Comparison of ENCODE assay signal across 8 cellular contexts in the genomic region with DNA sequence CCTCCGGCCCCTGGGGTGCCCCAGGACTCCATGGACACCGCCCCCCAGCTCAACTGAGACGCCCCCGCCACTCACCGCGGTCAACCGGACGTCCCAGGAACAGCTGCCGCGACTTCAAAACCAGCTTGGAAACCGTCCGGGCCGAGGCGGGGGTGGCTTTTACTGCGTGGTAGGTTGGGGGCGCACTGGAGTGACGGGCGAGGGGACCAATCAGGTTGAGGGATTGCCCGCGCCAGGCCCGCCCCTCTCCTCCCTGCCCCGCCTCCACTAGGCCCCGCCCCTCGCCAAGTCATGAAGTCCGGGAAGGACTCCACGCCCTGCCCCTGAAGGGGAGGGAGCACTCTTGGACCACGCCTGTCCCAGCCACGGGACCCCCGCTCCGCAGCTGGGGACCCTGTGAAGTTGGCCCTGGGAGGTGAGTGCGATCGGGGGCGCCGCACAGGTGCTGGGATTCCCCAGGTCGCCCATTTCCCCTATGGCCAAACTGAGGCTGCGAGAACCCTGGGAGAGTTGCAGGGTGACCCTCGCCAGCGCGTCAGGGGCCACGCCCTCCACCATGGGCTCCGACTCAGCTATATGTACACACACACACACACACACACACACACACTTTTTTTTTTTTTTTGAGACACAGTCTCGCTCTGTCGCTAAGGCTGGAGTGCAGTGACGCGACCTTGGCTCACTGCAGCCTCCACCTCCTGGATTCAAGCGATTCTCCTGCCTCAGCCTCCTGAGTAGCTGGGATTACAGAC. TPM values are rescaled to one million over a fixed set of nuclear protein-coding genes. Genes with fewer than 3 reads are reported as not detected.
DNase-seq lines count a peak whose midpoint lies in the region; ATAC-seq and TF ChIP-seq lines count a peak whose summit lies in the region.

PLIN3 (minus strand) TSS at position 134 of the 752 bp plus-strand sequence. CDS start 6,273 bp downstream, outside the sequence.

- CTCF ChIA-PET in activated CD8-positive, alpha-beta memory T cell treated with anti-CD3 and anti-CD28 coated beads for 36 hours (lab: Charles Lee), result interaction anchor here (0.6 to 2.0 kb wide), 8 partner anchors 17 to 164 kb away, joined by 3 to 13 read pairs (median 4); partner anchors contain the start of gene FEM1A

- no peaks in the 10 kb centered on the region for H3K27me3 Mint-ChIP-seq in memory B cell

- H3K27ac ChIP-seq in effector memory CD4-positive, alpha-beta T cell (ENCODE audit: insufficient read depth, low read length, poor library complexity, severe bottlenecking), result peak within 1 kb of the TSS; percentile 68

- H3K9me3 ChIP-seq in effector memory CD4-positive, alpha-beta T cell (ENCODE audit: control insufficient read depth, low read length), result no peaks in the 10 kb centered on the region

- peak; percentile 88 for DNase-seq in 8988T
- peak; percentile 82 for DNase-seq in NOMO-1 treated with DMSO at 0.1 percent for 48 hours (lab: John Stamatoyannopoulos, UW; ENCODE audit: unreplicated experiment)
- DNase-seq in effector memory CD4-positive, alpha-beta T cell, result peak; percentile 80 to 88 (median 84)
- peak; percentile 89 to 94 for DNase-seq in memory B cell (ENCODE audit: low spot score in 2 of 2)
- DNase-seq in stimulated activated CD4-positive, alpha-beta T cell treated with anti-CD3 and anti-CD28 coated beads, TNF-alpha, amount 100 ng/mL, for 48 hours (ENCODE audit: low read depth in 3 of 3), result peak; percentile 87 to 98 (median 93)

- POLR2A ChIA-PET in activated CD8-positive, alpha-beta memory T cell treated with anti-CD3 and anti-CD28 coated beads for 36 hours (lab: Charles Lee), result interaction anchor here (0.6 to 0.7 kb wide), 2 partner anchors 62 to 273 kb away, joined by 3 to 5 read pairs; no protein-coding TSS in a partner anchor

- peak within 1 kb of the TSS; percentile 86 for H3K27ac Mint-ChIP-seq in memory B cell

- no peaks in the 10 kb centered on the region for H3K4me1 ChIP-seq in effector memory CD4-positive, alpha-beta T cell (ENCODE audit: control insufficient read depth, insufficient read depth, low read length, poor library complexity, severe bottlenecking)

- peak within 1 kb of the TSS; percentile 72 for H3K4me3 ChIP-seq in effector memory CD4-positive, alpha-beta T cell (ENCODE audit: insufficient read depth, low read depth, low read length, poor library complexity, severe bottlenecking)

- H3K4me3 Mint-ChIP-seq in memory B cell, result peak within 1 kb of the TSS; percentile 82

- H3K9me3 Mint-ChIP-seq in memory B cell, result no peaks in the 10 kb centered on the region

- H3K27me3 ChIP-seq in effector memory CD4-positive, alpha-beta T cell (replicated peaks; ENCODE audit: control insufficient read depth, insufficient read depth, low read length, poor library complexity, severe bottlenecking), result no peaks in the 10 kb centered on the region

- TF ChIP-seq POLR2A in GM15510 (IDR thresholded peaks at IDR 0.05; ENCODE audit: borderline replicate concordance, extremely low read depth, insufficient read length), result peak; percentile 52

- peaks cover 18% of the 10 kb centered on the region for H3K4me1 Mint-ChIP-seq in memory B cell

- ATAC-seq in HG03045 (IDR thresholded peaks at IDR 0.05; ENCODE audit: unreplicated experiment), result peak; percentile 70
- peak; percentile 86 for ATAC-seq in memory B cell (ENCODE audit: low read depth)

- H3K36me3 ChIP-seq in effector memory CD4-positive, alpha-beta T cell (ENCODE audit: control insufficient read depth, insufficient read depth, low read length), result no peaks in the 10 kb centered on the region

- H3K36me3 Mint-ChIP-seq in memory B cell, result no peaks in the 10 kb centered on the region

RNA-seq across cellular contexts. Expression of gene PLIN3, which starts in this region (rescaled TPM):
- 10 to 100 TPM; 15.9 to 17.4 TPM for total RNA-seq in activated CD8-positive, alpha-beta memory T cell treated with anti-CD3 and anti-CD28 coated beads for 36 hours

Comparison
In these comparisons a context has a peak if more than half of its experiments do, and no peak if none do; other contexts are left out.
1. Peak in every context shown above with its lines: DNase-seq, ATAC-seq, H3K4me3 ChIP-seq and H3K27ac ChIP-seq.